Comparison of ENCODE assay signal across 24 cellular contexts in the genomic region with DNA sequence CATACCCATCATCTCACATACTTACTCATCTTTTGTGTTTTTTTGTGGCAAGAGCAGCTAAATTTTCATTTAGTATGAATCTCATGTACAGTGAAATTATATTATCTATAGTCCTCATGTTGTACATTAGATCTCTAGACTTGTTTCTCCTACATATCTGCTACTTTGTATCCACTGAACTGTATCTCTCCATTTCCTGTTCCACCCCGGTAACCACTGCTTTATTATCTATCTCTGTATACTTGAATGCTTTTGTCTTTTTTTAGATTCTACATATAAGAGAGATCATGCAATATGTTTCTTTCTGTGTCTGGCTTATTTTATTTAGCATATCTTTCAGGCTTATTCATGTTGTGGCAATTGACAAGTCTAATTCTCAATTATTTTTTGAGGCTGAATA.
"Had no signal": no experiment of that assay in that cellular context is flagged by ENCODE, and none has a peak within 500 bp of the region (broad histone marks: within the 10 kb centered on the region; RNA-seq: fewer than 3 reads in every experiment).

No MANE protein-coding gene starts in this region.

- DNase-seq: activated CD4-positive, alpha-beta T cell treated with anti-CD3 and anti-CD28 coated beads for 1 hour; activated CD4-positive, alpha-beta T cell treated with anti-CD3 and anti-CD28 coated beads, Interleukin-2, amount 50 U/mL, for 1 hour; activated gamma-delta T cell treated with Interleukin-2 at 50 U/mL for 16 hours; activated T-cell treated with anti-CD3 and anti-CD28 coated beads, Interleukin-2, amount 50 U/mL, for 1 hour; anterior cingulate cortex; body of pancreas; cortex of kidney; heart left ventricle; islet precursor cell; left colon; mesendoderm; naive B cell; posterior cingulate gyrus; small intestine; stimulated activated CD4-positive, alpha-beta T cell treated with anti-CD3 and anti-CD28 coated beads, Interleukin-15, amount 100 ng/mL, for 24 hours; stomach; transverse colon had no signal

- ATAC-seq: body of pancreas; gastroesophageal sphincter; heart left ventricle; left colon; sciatic nerve; stimulated activated memory B cell treated with anti-CD40 and anti-IgM and Interleukin-4, amounts not matched to agents 10 μg/mL and 1 μg/mL and 100 μg/mL, for 72 hours had no signal

- H3K9me3 ChIP-seq: body of pancreas, gastroesophageal sphincter, heart left ventricle, stomach, suprapubic skin, transverse colon had no signal

- H3K27ac Mint-ChIP-seq: activated naive CD4-positive, alpha-beta T cell treated with anti-CD3 and anti-CD28 coated beads, Interleukin-2, amount 50 U/mL, for 24 hours; naive B cell; stimulated activated memory B cell treated with anti-CD40 and anti-IgM and Interleukin-4, amounts not matched to agents 10 μg/mL and 1 μg/mL and 100 μg/mL, for 72 hours had no signal

- H3K36me3 Mint-ChIP-seq: activated naive CD4-positive, alpha-beta T cell treated with anti-CD3 and anti-CD28 coated beads, Interleukin-2, amount 50 U/mL, for 24 hours; naive B cell; stimulated activated memory B cell treated with anti-CD40 and anti-IgM and Interleukin-4, amounts not matched to agents 10 μg/mL and 1 μg/mL and 100 μg/mL, for 72 hours had no signal

- H3K4me1 Mint-ChIP-seq: activated naive CD4-positive, alpha-beta T cell treated with anti-CD3 and anti-CD28 coated beads, Interleukin-2, amount 50 U/mL, for 24 hours had no signal

- H3K36me3 ChIP-seq: cardiac muscle cell, gastroesophageal sphincter, heart left ventricle, stomach, suprapubic skin, transverse colon had no signal

- H3K4me1 ChIP-seq: body of pancreas, gastroesophageal sphincter, heart left ventricle, stomach, suprapubic skin, transverse colon had no signal

- H3K27me3 ChIP-seq: body of pancreas, cardiac muscle cell, gastroesophageal sphincter, heart left ventricle, stomach, suprapubic skin, transverse colon had no signal

- H3K27ac ChIP-seq: body of pancreas, cardiac muscle cell, epithelial cell of prostate, gastroesophageal sphincter, heart left ventricle, stomach, suprapubic skin, transverse colon had no signal

- H3K9me3 Mint-ChIP-seq: activated naive CD4-positive, alpha-beta T cell treated with anti-CD3 and anti-CD28 coated beads, Interleukin-2, amount 50 U/mL, for 24 hours; naive B cell; stimulated activated memory B cell treated with anti-CD40 and anti-IgM and Interleukin-4, amounts not matched to agents 10 μg/mL and 1 μg/mL and 100 μg/mL, for 72 hours had no signal

- H3K4me3 Mint-ChIP-seq: activated naive CD4-positive, alpha-beta T cell treated with anti-CD3 and anti-CD28 coated beads, Interleukin-2, amount 50 U/mL, for 24 hours; naive B cell; stimulated activated memory B cell treated with anti-CD40 and anti-IgM and Interleukin-4, amounts not matched to agents 10 μg/mL and 1 μg/mL and 100 μg/mL, for 72 hours had no signal

- H3K4me3 ChIP-seq: body of pancreas, cardiac muscle cell, gastroesophageal sphincter, heart left ventricle, stomach, suprapubic skin, transverse colon had no signal
